Comparison of ENCODE assay signal across 14 cellular contexts in the genomic region with DNA sequence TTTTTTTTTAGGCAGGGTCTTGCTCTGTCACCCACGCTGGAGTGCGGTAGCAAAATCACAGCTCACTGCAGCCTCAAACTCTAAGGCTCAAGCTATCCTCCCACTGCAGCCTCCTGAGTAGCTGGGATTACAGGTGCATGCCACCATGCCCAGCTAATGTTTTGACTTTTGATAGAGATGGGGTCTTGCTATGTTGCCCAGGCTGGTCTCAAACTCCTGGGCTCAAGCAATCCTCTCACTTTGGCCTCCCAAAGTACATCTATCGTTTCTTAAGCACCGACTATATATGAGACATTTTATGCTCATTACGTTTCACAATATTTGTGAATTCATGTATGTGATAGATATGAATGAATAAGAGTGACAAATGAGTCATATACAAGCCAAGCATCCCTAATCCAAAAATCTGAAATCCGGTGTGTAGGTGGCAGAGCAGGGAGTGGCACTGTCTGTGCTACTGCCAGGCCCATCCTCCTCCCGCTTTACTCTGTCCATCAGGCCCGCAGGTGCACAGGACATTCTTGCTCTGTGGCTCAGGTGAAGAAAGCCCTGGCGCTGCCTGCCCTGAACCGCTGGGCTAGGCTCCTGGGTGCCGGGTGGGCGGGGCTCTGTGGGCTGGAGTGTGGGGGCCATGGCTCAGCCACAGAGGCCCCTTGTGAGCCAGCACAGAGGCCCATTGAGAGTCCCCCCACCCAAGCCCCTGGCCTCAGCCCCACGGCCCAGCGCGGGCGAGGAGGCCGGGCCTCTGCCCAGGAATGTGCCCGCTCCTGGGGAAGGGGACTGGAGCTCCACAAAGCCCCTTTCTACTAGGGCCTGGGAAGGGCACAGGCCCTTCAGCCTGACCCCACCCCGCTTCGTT. TPM values are rescaled to one million over a fixed set of nuclear protein-coding genes. Genes with fewer than 3 reads are reported as not detected.
A peak's percentile ranks its signal among the peaks of the same experiment; 100 is the strongest.
DNase-seq lines count a peak whose midpoint lies in the region; ATAC-seq, FAIRE-seq and TF ChIP-seq lines count a peak whose summit lies in the region.
"Had no signal": no experiment of that assay in that cellular context is flagged by ENCODE, and none has a peak within 500 bp of the region (broad histone marks: within the 10 kb centered on the region; RNA-seq: fewer than 3 reads in every experiment).

No MANE protein-coding gene starts in this region.

- H3K27ac ChIP-seq in right lobe of liver (no peak overlapping the region), HepG2 (ENCODE audit: extremely low read length, insufficient read depth, low read length) (no peak overlapping the region), sigmoid colon (peak overlapping the region; percentile 90 to 99 (median 98)), body of pancreas (no peak overlapping the region)

- POLR2A ChIA-PET in HepG2 (lab: Yijun Ruan, JAX), result no interaction called here
- POLR2A ChIA-PET in GM10248 (lab: Yijun Ruan, JAX), result no interaction called here

- ATAC-seq in right lobe of liver, result no peak
- no peak for ATAC-seq in HepG2
- no peak for ATAC-seq in body of pancreas

- H3K36me3 ChIP-seq in right lobe of liver (no peaks in the 10 kb centered on the region), HepG2 (replicated peaks in 1 of 2; ENCODE audit: control insufficient read depth in 1 of 2, insufficient read depth in 2 of 2, low read length in 2 of 2) (peaks cover 20 to 39% of the 10 kb centered on the region in 2 experiments), sigmoid colon (peaks cover 36 to 87% (median 69%) of the 10 kb centered on the region in 4 donors), body of pancreas (replicated peaks in 1 of 2; ENCODE audit: insufficient read depth in 1 of 2, low read depth in 2 of 2) (peaks cover 0 to 6% of the 10 kb centered on the region in 2 donors)

- no TSS peak for BruUV-seq in HepG2 (replicated peaks; lab: Mats Ljungman, UMichigan)

- no peak overlapping the region for H3K4me2 ChIP-seq in HepG2 (ENCODE audit: low read depth, low read length)

- FAIRE-seq in HepG2 (lab: Jason Lieb, UNC), result no peak
- FAIRE-seq: GM12878 had no signal

- TF ChIP-seq EP300 in HepG2 (IDR thresholded peaks at IDR 0.05; ENCODE audit: low read depth in 2 of 2, low read length in 2 of 2) (no peak), HepG2 (CRISPR knock-in tag; IDR thresholded peaks at IDR 0.05; ENCODE audit: borderline replicate concordance) (no peak), sigmoid colon (IDR thresholded peaks at IDR 0.05) (no peak)

- intact Hi-C loops in right lobe of liver (cut with DNase I), result no loop called here
- intact Hi-C loops in HepG2 (cut with micrococcal nuclease; ENCODE audit: unreplicated experiment), result no loop called here
- intact Hi-C loops in sigmoid colon (cut with DNase I), result no loop called here
- intact Hi-C loops in body of pancreas (cut with DNase I), result no loop called here

- H4K20me1 ChIP-seq in HepG2 (ENCODE audit: insufficient read depth, low read length), result no peaks in the 10 kb centered on the region

- no peak for TF ChIP-seq CTCF in right lobe of liver (IDR thresholded peaks at IDR 0.05)
- no peak for TF ChIP-seq CTCF in HepG2 (CRISPR knock-in tag; IDR thresholded peaks at IDR 0.05)
- TF ChIP-seq CTCF in epithelial cell of esophagus (IDR thresholded peaks at IDR 0.05; ENCODE audit: insufficient read depth, low read depth, low read length, missing control alignments), result no peak
- no peak for TF ChIP-seq CTCF in sigmoid colon (IDR thresholded peaks at IDR 0.05)
- no peak for TF ChIP-seq CTCF in body of pancreas (IDR thresholded peaks at IDR 0.05)
- TF ChIP-seq CTCF in GM10248 (IDR thresholded peaks at IDR 0.05; ENCODE audit: control extremely low read depth, extremely low read depth, low read depth, missing control alignments), result no peak

- H3K4me3 ChIP-seq in right lobe of liver, result no peak overlapping the region
- H3K4me3 ChIP-seq in HepG2 (replicated peaks in 1 of 3; ENCODE audit: insufficient read depth in 1 of 3, low read depth in 2 of 3, low read length in 3 of 3), result no peak overlapping the region
- no peak overlapping the region for H3K4me3 ChIP-seq in epithelial cell of esophagus (ENCODE audit: low read length)
- no peak overlapping the region for H3K4me3 ChIP-seq in sigmoid colon
- no peak overlapping the region for H3K4me3 ChIP-seq in body of pancreas
- H3K4me3 ChIP-seq: GM12878, HAP-1 had no signal

- in situ Hi-C loops in HepG2 (cut with HindIII; ENCODE audit: extremely low pct_ligation_motif_present, low pct_unique_long_range_greater_than_20kb), result no loop called here

- H3K4me1 ChIP-seq in right lobe of liver, result no peaks in the 10 kb centered on the region
- 0 out of 2 replicates have a peak, but pooled peaks cover under 1% of the 10 kb centered on the region for H3K4me1 ChIP-seq in HepG2 (ENCODE audit: insufficient read depth, low read length)
- H3K4me1 ChIP-seq in sigmoid colon, result peaks cover 0 to 41% (median 36%) of the 10 kb centered on the region in 4 donors
- peaks cover 8% of the 10 kb centered on the region for H3K4me1 ChIP-seq in body of pancreas
- H3K4me1 ChIP-seq: HAP-1 had no signal

- DNase-seq in right lobe of liver, result peak in 2 of 3 donors; percentile 40 to 47
- DNase-seq in HepG2 (ENCODE audit: low spot score), result no peak
- peak; percentile 57 for DNase-seq in epithelial cell of esophagus (ENCODE audit: low read depth)
- no peak for DNase-seq in sigmoid colon
- no peak for DNase-seq in MV-4-11 (lab: John Stamatoyannopoulos, UW)
- DNase-seq in body of pancreas, result no peak
- DNase-seq in GM10248 (ENCODE audit: extremely low spot score), result no peak
- DNase-seq: C1 segment of cervical spinal cord, DMS79 treated with DMSO at 0.1 percent for 48 hours, NCI-H187 treated with DMSO at 0.1 percent for 48 hours, NCI-H345, NCI-H526 had no signal

- no peaks in the 10 kb centered on the region for H3K79me2 ChIP-seq in HepG2 (ENCODE audit: insufficient read depth, low read length)

- CTCF ChIA-PET in HepG2 (lab: Yijun Ruan, JAX; ENCODE audit: low intra/inter-chr PET ratio, low total read pairs) (no interaction called here), GM10248 (lab: Yijun Ruan, JAX) (no interaction called here)

- no peak overlapping the region for H3K9ac ChIP-seq in HepG2 (ENCODE audit: insufficient read depth, low read depth, low read length)

- H3K27me3 ChIP-seq in right lobe of liver (no peaks in the 10 kb centered on the region), HepG2 (ENCODE audit: control insufficient read depth in 1 of 2, insufficient read depth in 2 of 2, low read length in 2 of 2) (no peaks in the 10 kb centered on the region), sigmoid colon (no peaks in the 10 kb centered on the region), body of pancreas (no peaks in the 10 kb centered on the region)

- WGBS in right lobe of liver (ENCODE audit: insufficient coverage, low coverage, low lambda C conversion rate, missing lambda C conversion rate), result 80% methylated on average over 7 of the region's 20 CpGs
- WGBS in HepG2 (ENCODE audit: low lambda C conversion rate), result 97% methylated on average over 8 of the region's 20 CpGs
- 92 to 95% methylated on average over 20 of the region's 20 CpGs for WGBS in sigmoid colon, 2 donors
- WGBS in body of pancreas, 2 donors, result 81 to 93% methylated on average over 9 to 11 of the region's 20 CpGs

- H2AFZ ChIP-seq in HepG2 (ENCODE audit: low read length), result no peak overlapping the region

- no peak for TF ChIP-seq RAD21 in HepG2 (CRISPR knock-in tag; IDR thresholded peaks at IDR 0.05)

- H3K9me3 ChIP-seq in right lobe of liver (no peaks in the 10 kb centered on the region), HepG2 (ENCODE audit: low read length) (no peaks in the 10 kb centered on the region), sigmoid colon (no peaks in the 10 kb centered on the region), body of pancreas (no peaks in the 10 kb centered on the region)
- H3K9me3 ChIP-seq: HAP-1 had no signal

- no peak for TF ChIP-seq POLR2A in right lobe of liver (IDR thresholded peaks at IDR 0.05)
- TF ChIP-seq POLR2A in HepG2 (IDR thresholded peaks at IDR 0.05; ENCODE audit: insufficient read depth in 1 of 2, low read depth in 2 of 2, low read length in 2 of 2), result no peak
- no peak for TF ChIP-seq POLR2A in sigmoid colon (IDR thresholded peaks at IDR 0.05)
- no peak for TF ChIP-seq POLR2A in body of pancreas (IDR thresholded peaks at IDR 0.05)

TF ChIP-seq in HepG2, 621 proteins besides CTCF, POLR2A, EP300 and RAD21 (continues in another document):
- TF ChIP-seq ZNF619 (CRISPR knock-in tag; IDR thresholded peaks at IDR 0.05), result no peak
- TF ChIP-seq CBFB (CRISPR knock-in tag; IDR thresholded peaks at IDR 0.05), result no peak
- no peak for TF ChIP-seq KAT2B (IDR thresholded peaks at IDR 0.05; ENCODE audit: borderline replicate concordance, low read depth, low read length)
- no peak for TF ChIP-seq RBFOX2 (IDR thresholded peaks at IDR 0.05; ENCODE audit: low read depth, low read length)
- no peak for TF ChIP-seq NFATC3 (CRISPR knock-in tag; IDR thresholded peaks at IDR 0.05)
- no peak for TF ChIP-seq SMC3 (IDR thresholded peaks at IDR 0.05; ENCODE audit: low read length)

RNA-seq across cellular contexts. Expression of gene HSPG2, which starts 45.3 kb away (rescaled TPM):
- total RNA-seq in right lobe of liver, result 10 to 100 TPM; 31.3 to 90.9 (median 43.7) TPM
- total RNA-seq in HepG2 (2016; rRNA removed; fragmentation: Illumina TruSeq; extraction: Trizol), result 5.6 and 9.1 TPM in 2 replicates
- 4.1 and 4.6 TPM in 2 replicates for total RNA-seq in HepG2 (2016; cell fraction: cytosol; rRNA removed; fragmentation: Illumina TruSeq; extraction: Trizol; ENCODE audit: low read depth)
- 4.7 and 8.9 TPM in 2 replicates for total RNA-seq in HepG2 (2016; cell fraction: insoluble cytoplasmic fraction; rRNA removed; fragmentation: Illumina TruSeq; extraction: Trizol)
- total RNA-seq in HepG2 (2016; cell fraction: membrane; rRNA removed; fragmentation: Illumina TruSeq; extraction: Trizol), result 5.4 and 5.7 TPM in 2 replicates
- 28.3 and 31.6 TPM in 2 replicates for total RNA-seq in HepG2 (2016; cell fraction: nucleus; rRNA removed; fragmentation: Illumina TruSeq; extraction: Trizol)
- 10.3 and 13.1 TPM in 2 replicates for polyA plus RNA-seq in HepG2 (2011; rRNA removed)
- 3.8 and 6.6 TPM in 2 replicates for polyA plus RNA-seq in HepG2 (2011; cell fraction: cytosol; rRNA removed)
- 128 and 235 TPM in 2 replicates for polyA plus RNA-seq in HepG2 (2011; cell fraction: nucleus; rRNA removed)
- 17.9 and 25.0 TPM in 2 replicates for polyA plus RNA-seq in HepG2 (2012)
- polyA plus RNA-seq in HepG2 (2016; cell fraction: cytosol; fragmentation: Illumina TruSeq; extraction: Trizol; ENCODE audit: low read depth), result 1.9 TPM in 2 replicates
- 7.0 and 9.8 TPM in 2 replicates for polyA plus RNA-seq in HepG2 (2016; cell fraction: insoluble cytoplasmic fraction; fragmentation: Illumina TruSeq; extraction: Trizol; ENCODE audit: low read depth)
- 2.8 TPM in 2 replicates for polyA plus RNA-seq in HepG2 (2016; cell fraction: membrane; fragmentation: Illumina TruSeq; extraction: Trizol; ENCODE audit: low read depth)
- polyA plus RNA-seq in HepG2 (2016; cell fraction: nucleus; fragmentation: Illumina TruSeq; extraction: Trizol; ENCODE audit: insufficient read depth, low read depth), result 78.2 and 78.5 TPM in 2 replicates
- 24.8 and 26.5 TPM in 2 replicates for polyA minus RNA-seq in HepG2 (2011; rRNA and poly(A)+ RNA removed; ENCODE audit: low replicate concordance)
- polyA minus RNA-seq in HepG2 (2011; cell fraction: cytosol; rRNA and poly(A)+ RNA removed), result 17.5 and 18.6 TPM in 2 replicates
- 39.8 and 42.6 TPM in 2 replicates for polyA minus RNA-seq in HepG2 (2011; cell fraction: nucleus; rRNA and poly(A)+ RNA removed)
- 100 to 1,000 TPM in 3 of 4 donors, 10 to 100 TPM in 1; 66.3 to 761 (median 213) TPM for total RNA-seq in sigmoid colon
- 100 to 1,000 TPM in 1 of 3 donors, 10 to 100 TPM in 1, 1 to 10 TPM in 1; 6.0 to 104 (median 10.4) TPM for polyA plus RNA-seq in sigmoid colon
- 100 to 1,000 TPM in 1 of 2 donors, 10 to 100 TPM in 1; 87.7 to 179 TPM for total RNA-seq in body of pancreas

Comparison
In these comparisons a context has a peak if more than half of its experiments do, and no peak if none do; other contexts are left out.
1. DNase-seq: peak in right lobe of liver (2 of 3) and epithelial cell of esophagus (single experiment); none in HepG2 (single experiment), sigmoid colon (single experiment), MV-4-11 (single experiment), body of pancreas (0 of 4) and GM10248 (single experiment).
2. H3K27ac ChIP-seq: peak in sigmoid colon (4 of 4); none in right lobe of liver (0 of 3), HepG2 (single experiment) and body of pancreas (0 of 4).